Comparison of ENCODE assay signal across 1 cellular context in genomic region chr10:7480742-7481381, GRCh38.
TF ChIP-seq lines count a peak whose summit lies in the region.

No MANE protein-coding gene starts in this region.

TF ChIP-seq in GM12878, 131 proteins besides CTCF, POLR2A, EP300 and RAD21 (continued from another document):
- TF ChIP-seq, protein P1, sequence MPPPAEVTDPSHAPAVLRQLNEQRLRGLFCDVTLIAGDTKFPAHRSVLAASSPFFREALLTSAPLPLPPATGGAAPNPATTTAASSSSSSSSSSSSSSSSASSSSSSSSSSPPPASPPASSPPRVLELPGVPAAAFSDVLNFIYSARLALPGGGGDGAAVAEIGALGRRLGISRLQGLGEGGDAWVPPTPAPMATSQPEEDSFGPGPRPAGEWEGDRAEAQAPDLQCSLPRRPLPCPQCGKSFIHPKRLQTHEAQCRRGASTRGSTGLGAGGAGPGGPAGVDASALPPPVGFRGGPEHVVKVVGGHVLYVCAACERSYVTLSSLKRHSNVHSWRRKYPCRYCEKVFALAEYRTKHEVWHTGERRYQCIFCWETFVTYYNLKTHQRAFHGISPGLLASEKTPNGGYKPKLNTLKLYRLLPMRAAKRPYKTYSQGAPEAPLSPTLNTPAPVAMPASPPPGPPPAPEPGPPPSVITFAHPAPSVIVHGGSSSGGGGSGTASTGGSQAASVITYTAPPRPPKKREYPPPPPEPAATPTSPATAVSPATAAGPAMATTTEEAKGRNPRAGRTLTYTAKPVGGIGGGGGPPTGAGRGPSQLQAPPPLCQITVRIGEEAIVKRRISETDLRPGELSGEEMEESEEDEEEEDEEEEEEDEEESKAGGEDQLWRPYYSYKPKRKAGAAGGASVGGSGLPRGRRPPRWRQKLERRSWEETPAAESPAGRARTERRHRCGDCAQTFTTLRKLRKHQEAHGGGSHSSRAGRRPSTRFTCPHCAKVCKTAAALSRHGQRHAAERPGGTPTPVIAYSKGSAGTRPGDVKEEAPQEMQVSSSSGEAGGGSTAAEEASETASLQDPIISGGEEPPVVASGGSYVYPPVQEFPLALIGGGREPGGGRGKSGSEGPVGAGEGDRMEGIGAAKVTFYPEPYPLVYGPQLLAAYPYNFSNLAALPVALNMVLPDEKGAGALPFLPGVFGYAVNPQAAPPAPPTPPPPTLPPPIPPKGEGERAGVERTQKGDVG (CRISPR knock-in tag; IDR thresholded peaks at IDR 0.05), result no peak
- peak; percentile 48; the same call in 1 of the 2 replicates for TF ChIP-seq NR2F1 (conservative IDR thresholded peaks at IDR 0.05)
- TF ChIP-seq ZNF217 (IDR thresholded peaks at IDR 0.05), result no peak
- no peak for TF ChIP-seq HDAC6 (IDR thresholded peaks at IDR 0.05; ENCODE audit: unreplicated experiment)
- TF ChIP-seq IKZF1 (conservative IDR thresholded peaks at IDR 0.05), result peak; percentile 85
- TF ChIP-seq, protein P2, sequence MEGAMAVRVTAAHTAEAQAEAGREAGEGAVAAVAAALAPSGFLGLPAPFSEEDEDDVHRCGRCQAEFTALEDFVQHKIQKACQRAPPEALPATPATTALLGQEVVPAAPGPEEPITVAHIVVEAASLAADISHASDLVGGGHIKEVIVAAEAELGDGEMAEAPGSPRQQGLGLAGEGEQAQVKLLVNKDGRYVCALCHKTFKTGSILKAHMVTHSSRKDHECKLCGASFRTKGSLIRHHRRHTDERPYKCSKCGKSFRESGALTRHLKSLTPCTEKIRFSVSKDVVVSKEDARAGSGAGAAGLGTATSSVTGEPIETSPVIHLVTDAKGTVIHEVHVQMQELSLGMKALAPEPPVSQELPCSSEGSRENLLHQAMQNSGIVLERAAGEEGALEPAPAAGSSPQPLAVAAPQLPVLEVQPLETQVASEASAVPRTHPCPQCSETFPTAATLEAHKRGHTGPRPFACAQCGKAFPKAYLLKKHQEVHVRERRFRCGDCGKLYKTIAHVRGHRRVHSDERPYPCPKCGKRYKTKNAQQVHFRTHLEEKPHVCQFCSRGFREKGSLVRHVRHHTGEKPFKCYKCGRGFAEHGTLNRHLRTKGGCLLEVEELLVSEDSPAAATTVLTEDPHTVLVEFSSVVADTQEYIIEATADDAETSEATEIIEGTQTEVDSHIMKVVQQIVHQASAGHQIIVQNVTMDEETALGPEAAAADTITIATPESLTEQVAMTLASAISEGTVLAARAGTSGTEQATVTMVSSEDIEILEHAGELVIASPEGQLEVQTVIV (IDR thresholded peaks at IDR 0.05; ENCODE audit: borderline replicate concordance, partially characterized antibody), result no peak
- TF ChIP-seq TAF1 (IDR thresholded peaks at IDR 0.05; ENCODE audit: borderline replicate concordance, low read depth, low read length), result no peak
- TF ChIP-seq SUZ12 (IDR thresholded peaks at IDR 0.05; ENCODE audit: unreplicated experiment), result no peak
- TF ChIP-seq CREB1 (IDR thresholded peaks at IDR 0.05; ENCODE audit: low read depth), result no peak
- no peak for TF ChIP-seq KAT2A (conservative IDR thresholded peaks at IDR 0.05; ENCODE audit: control insufficient read depth, low read depth, low read length)
- TF ChIP-seq BHLHE40 (IDR thresholded peaks at IDR 0.05; ENCODE audit: borderline replicate concordance in 1 of 2, low read depth in 2 of 2, low read length in 1 of 2), result 0 out of 4 replicates have a peak, but pooled peaks of 1 of the 2 experiments have one; percentile 9
- no peak for TF ChIP-seq BMI1 (IDR thresholded peaks at IDR 0.05; ENCODE audit: borderline replicate concordance)
- TF ChIP-seq, protein P3, sequence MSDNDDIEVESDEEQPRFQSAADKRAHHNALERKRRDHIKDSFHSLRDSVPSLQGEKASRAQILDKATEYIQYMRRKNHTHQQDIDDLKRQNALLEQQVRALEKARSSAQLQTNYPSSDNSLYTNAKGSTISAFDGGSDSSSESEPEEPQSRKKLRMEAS (IDR thresholded peaks at IDR 0.05; ENCODE audit: low read depth, low read length), result no peak
- TF ChIP-seq RFX5 (IDR thresholded peaks at IDR 0.05; ENCODE audit: low read depth, low read length), result no peak
- TF ChIP-seq, protein P4, sequence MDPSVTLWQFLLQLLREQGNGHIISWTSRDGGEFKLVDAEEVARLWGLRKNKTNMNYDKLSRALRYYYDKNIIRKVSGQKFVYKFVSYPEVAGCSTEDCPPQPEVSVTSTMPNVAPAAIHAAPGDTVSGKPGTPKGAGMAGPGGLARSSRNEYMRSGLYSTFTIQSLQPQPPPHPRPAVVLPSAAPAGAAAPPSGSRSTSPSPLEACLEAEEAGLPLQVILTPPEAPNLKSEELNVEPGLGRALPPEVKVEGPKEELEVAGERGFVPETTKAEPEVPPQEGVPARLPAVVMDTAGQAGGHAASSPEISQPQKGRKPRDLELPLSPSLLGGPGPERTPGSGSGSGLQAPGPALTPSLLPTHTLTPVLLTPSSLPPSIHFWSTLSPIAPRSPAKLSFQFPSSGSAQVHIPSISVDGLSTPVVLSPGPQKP (IDR thresholded peaks at IDR 0.05; ENCODE audit: low read depth, low read length), result no peak
- TF ChIP-seq SREBF2 (IDR thresholded peaks at IDR 0.05; ENCODE audit: low read length), result no peak
- no peak for TF ChIP-seq IRF4 (IDR thresholded peaks at IDR 0.05; ENCODE audit: low read depth, low read length)
- no peak for TF ChIP-seq SMAD5 (IDR thresholded peaks at IDR 0.05; ENCODE audit: low read depth)
- TF ChIP-seq, protein P5, sequence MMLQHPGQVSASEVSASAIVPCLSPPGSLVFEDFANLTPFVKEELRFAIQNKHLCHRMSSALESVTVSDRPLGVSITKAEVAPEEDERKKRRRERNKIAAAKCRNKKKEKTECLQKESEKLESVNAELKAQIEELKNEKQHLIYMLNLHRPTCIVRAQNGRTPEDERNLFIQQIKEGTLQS (IDR thresholded peaks at IDR 0.05; ENCODE audit: borderline replicate concordance, extremely low read depth, low read depth, low read length), result no peak
- TF ChIP-seq RCOR1 (conservative IDR thresholded peaks at IDR 0.05; ENCODE audit: low read depth, low read length), result no peak
- TF ChIP-seq HDAC2 (IDR thresholded peaks at IDR 0.05), result no peak
- TF ChIP-seq ETV6 (conservative IDR thresholded peaks at IDR 0.05 in 1 of 2, IDR thresholded peaks at IDR 0.05 in 1 of 2; ENCODE audit: borderline replicate concordance in 1 of 2, low read depth in 1 of 2), result peak in 1 of 2 experiments; percentile 93; a peak in 2 of 4 replicates
- TF ChIP-seq, protein P6, sequence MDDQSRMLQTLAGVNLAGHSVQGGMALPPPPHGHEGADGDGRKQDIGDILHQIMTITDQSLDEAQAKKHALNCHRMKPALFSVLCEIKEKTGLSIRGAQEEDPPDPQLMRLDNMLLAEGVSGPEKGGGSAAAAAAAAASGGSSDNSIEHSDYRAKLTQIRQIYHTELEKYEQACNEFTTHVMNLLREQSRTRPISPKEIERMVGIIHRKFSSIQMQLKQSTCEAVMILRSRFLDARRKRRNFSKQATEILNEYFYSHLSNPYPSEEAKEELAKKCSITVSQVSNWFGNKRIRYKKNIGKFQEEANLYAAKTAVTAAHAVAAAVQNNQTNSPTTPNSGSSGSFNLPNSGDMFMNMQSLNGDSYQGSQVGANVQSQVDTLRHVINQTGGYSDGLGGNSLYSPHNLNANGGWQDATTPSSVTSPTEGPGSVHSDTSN (IDR thresholded peaks at IDR 0.05; ENCODE audit: insufficient replicate concordance, low read depth, low read length), result no peak
- TF ChIP-seq, protein P7, sequence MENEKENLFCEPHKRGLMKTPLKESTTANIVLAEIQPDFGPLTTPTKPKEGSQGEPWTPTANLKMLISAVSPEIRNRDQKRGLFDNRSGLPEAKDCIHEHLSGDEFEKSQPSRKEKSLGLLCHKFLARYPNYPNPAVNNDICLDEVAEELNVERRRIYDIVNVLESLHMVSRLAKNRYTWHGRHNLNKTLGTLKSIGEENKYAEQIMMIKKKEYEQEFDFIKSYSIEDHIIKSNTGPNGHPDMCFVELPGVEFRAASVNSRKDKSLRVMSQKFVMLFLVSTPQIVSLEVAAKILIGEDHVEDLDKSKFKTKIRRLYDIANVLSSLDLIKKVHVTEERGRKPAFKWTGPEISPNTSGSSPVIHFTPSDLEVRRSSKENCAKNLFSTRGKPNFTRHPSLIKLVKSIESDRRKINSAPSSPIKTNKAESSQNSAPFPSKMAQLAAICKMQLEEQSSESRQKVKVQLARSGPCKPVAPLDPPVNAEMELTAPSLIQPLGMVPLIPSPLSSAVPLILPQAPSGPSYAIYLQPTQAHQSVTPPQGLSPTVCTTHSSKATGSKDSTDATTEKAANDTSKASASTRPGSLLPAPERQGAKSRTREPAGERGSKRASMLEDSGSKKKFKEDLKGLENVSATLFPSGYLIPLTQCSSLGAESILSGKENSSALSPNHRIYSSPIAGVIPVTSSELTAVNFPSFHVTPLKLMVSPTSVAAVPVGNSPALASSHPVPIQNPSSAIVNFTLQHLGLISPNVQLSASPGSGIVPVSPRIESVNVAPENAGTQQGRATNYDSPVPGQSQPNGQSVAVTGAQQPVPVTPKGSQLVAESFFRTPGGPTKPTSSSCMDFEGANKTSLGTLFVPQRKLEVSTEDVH (IDR thresholded peaks at IDR 0.05; ENCODE audit: low read depth, partially characterized antibody), result no peak
- TF ChIP-seq, protein P8, sequence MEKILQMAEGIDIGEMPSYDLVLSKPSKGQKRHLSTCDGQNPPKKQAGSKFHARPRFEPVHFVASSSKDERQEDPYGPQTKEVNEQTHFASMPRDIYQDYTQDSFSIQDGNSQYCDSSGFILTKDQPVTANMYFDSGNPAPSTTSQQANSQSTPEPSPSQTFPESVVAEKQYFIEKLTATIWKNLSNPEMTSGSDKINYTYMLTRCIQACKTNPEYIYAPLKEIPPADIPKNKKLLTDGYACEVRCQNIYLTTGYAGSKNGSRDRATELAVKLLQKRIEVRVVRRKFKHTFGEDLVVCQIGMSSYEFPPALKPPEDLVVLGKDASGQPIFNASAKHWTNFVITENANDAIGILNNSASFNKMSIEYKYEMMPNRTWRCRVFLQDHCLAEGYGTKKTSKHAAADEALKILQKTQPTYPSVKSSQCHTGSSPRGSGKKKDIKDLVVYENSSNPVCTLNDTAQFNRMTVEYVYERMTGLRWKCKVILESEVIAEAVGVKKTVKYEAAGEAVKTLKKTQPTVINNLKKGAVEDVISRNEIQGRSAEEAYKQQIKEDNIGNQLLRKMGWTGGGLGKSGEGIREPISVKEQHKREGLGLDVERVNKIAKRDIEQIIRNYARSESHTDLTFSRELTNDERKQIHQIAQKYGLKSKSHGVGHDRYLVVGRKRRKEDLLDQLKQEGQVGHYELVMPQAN (conservative IDR thresholded peaks at IDR 0.05), result no peak
- no peak for TF ChIP-seq HDGF (IDR thresholded peaks at IDR 0.05)
- no peak for TF ChIP-seq SREBF1 (IDR thresholded peaks at IDR 0.05; ENCODE audit: low read length)
- no peak for TF ChIP-seq ESRRA (IDR thresholded peaks at IDR 0.05; ENCODE audit: low read length)
- TF ChIP-seq, protein P9, sequence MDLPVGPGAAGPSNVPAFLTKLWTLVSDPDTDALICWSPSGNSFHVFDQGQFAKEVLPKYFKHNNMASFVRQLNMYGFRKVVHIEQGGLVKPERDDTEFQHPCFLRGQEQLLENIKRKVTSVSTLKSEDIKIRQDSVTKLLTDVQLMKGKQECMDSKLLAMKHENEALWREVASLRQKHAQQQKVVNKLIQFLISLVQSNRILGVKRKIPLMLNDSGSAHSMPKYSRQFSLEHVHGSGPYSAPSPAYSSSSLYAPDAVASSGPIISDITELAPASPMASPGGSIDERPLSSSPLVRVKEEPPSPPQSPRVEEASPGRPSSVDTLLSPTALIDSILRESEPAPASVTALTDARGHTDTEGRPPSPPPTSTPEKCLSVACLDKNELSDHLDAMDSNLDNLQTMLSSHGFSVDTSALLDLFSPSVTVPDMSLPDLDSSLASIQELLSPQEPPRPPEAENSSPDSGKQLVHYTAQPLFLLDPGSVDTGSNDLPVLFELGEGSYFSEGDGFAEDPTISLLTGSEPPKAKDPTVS (IDR thresholded peaks at IDR 0.05; ENCODE audit: low read depth, low read length), result no peak
- TF ChIP-seq, protein P10, sequence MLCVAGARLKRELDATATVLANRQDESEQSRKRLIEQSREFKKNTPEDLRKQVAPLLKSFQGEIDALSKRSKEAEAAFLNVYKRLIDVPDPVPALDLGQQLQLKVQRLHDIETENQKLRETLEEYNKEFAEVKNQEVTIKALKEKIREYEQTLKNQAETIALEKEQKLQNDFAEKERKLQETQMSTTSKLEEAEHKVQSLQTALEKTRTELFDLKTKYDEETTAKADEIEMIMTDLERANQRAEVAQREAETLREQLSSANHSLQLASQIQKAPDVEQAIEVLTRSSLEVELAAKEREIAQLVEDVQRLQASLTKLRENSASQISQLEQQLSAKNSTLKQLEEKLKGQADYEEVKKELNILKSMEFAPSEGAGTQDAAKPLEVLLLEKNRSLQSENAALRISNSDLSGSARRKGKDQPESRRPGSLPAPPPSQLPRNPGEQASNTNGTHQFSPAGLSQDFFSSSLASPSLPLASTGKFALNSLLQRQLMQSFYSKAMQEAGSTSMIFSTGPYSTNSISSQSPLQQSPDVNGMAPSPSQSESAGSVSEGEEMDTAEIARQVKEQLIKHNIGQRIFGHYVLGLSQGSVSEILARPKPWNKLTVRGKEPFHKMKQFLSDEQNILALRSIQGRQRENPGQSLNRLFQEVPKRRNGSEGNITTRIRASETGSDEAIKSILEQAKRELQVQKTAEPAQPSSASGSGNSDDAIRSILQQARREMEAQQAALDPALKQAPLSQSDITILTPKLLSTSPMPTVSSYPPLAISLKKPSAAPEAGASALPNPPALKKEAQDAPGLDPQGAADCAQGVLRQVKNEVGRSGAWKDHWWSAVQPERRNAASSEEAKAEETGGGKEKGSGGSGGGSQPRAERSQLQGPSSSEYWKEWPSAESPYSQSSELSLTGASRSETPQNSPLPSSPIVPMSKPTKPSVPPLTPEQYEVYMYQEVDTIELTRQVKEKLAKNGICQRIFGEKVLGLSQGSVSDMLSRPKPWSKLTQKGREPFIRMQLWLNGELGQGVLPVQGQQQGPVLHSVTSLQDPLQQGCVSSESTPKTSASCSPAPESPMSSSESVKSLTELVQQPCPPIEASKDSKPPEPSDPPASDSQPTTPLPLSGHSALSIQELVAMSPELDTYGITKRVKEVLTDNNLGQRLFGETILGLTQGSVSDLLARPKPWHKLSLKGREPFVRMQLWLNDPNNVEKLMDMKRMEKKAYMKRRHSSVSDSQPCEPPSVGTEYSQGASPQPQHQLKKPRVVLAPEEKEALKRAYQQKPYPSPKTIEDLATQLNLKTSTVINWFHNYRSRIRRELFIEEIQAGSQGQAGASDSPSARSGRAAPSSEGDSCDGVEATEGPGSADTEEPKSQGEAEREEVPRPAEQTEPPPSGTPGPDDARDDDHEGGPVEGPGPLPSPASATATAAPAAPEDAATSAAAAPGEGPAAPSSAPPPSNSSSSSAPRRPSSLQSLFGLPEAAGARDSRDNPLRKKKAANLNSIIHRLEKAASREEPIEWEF (IDR thresholded peaks at IDR 0.05; ENCODE audit: insufficient replicate concordance, low read depth, low read length), result no peak
- TF ChIP-seq MYB (IDR thresholded peaks at IDR 0.05; ENCODE audit: borderline replicate concordance, low read depth, low read length), result no peak
- no peak for TF ChIP-seq RAD51 (IDR thresholded peaks at IDR 0.05)
- no peak for TF ChIP-seq CHD2 (IDR thresholded peaks at IDR 0.05; ENCODE audit: borderline replicate concordance, low read depth, low read length)
- no peak for TF ChIP-seq STAT3 (IDR thresholded peaks at IDR 0.05; ENCODE audit: low read depth, low read length)
